Comparison of ENCODE assay signal across 21 cellular contexts in the genomic region with DNA sequence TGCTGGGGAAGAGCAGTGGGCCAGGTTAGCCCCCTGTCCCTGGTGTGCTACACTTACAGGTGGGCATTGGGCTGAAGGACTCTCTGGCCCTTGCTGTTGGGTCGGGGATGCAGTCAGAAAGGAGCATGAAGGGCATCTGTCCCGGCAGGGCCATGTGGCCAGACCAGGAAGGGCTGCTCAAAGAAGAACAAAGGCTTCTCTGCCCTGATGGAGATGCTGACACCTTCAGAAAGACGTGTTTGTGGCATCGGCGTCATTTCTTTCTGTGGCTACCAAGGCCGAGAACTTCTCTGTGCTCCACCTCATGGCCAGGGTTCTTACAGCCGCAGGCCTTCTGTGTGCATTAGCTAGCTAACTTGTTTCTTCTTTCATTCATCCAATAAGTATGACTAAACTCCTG.
"Had no signal": no experiment of that assay in that cellular context is flagged by ENCODE, and none has a peak within 500 bp of the region (broad histone marks: within the 10 kb centered on the region; RNA-seq: fewer than 3 reads in every experiment).

No MANE protein-coding gene starts in this region.

- H3K27ac ChIP-seq: body of pancreas, coronary artery, esophagus squamous epithelium, left ventricle myocardium inferior, right atrium auricular region, transverse colon, vagina, WERI-Rb-1 had no signal

- H3K27me3 ChIP-seq: body of pancreas, esophagus squamous epithelium, right atrium auricular region, transverse colon, vagina had no signal

- ATAC-seq: body of pancreas, mucosa of descending colon had no signal

- H3K9me3 Mint-ChIP-seq: activated naive CD8-positive, alpha-beta T cell treated with anti-CD3 and anti-CD28 coated beads for 36 hours; activated T-helper 2 cell treated with anti-CD3 and anti-CD28 coated beads, Interferon-gamma antibody, Interleukin-2, Interleukin-4, amounts not matched to agents 10 μg/mL and 5 μg/mL and 100 μg/mL, durations not matched to agents 14 hours and 24 hours and 36 hours; nephron; T-helper 1 cell treated with Interleukin-12 subunit alpha and Interleukin-12 subunit beta and Interleukin-4 antibody, amounts not matched to agents 30 μg/mL and 1 μg/mL, for 36 hours had no signal

- H3K4me3 Mint-ChIP-seq: activated naive CD8-positive, alpha-beta T cell treated with anti-CD3 and anti-CD28 coated beads for 36 hours; nephron; T-helper 1 cell treated with Interleukin-12 subunit alpha and Interleukin-12 subunit beta and Interleukin-4 antibody, amounts not matched to agents 30 μg/mL and 1 μg/mL, for 36 hours had no signal

- H3K27ac Mint-ChIP-seq: activated naive CD8-positive, alpha-beta T cell treated with anti-CD3 and anti-CD28 coated beads for 36 hours; activated T-helper 2 cell treated with anti-CD3 and anti-CD28 coated beads, Interferon-gamma antibody, Interleukin-2, Interleukin-4, amounts not matched to agents 10 μg/mL and 5 μg/mL and 100 μg/mL, durations not matched to agents 14 hours and 24 hours and 36 hours; nephron; progenitor cell of endocrine pancreas; T-helper 1 cell treated with Interleukin-12 subunit alpha and Interleukin-12 subunit beta and Interleukin-4 antibody, amounts not matched to agents 30 μg/mL and 1 μg/mL, for 36 hours had no signal

- H3K27me3 Mint-ChIP-seq: activated naive CD8-positive, alpha-beta T cell treated with anti-CD3 and anti-CD28 coated beads for 36 hours had no signal

- H3K36me3 ChIP-seq: esophagus squamous epithelium, left ventricle myocardium inferior, right atrium auricular region, transverse colon, vagina, WERI-Rb-1 had no signal

- H3K4me3 ChIP-seq: body of pancreas, coronary artery, esophagus squamous epithelium, left ventricle myocardium inferior, mucosa of descending colon, right atrium auricular region, transverse colon, vagina had no signal

- H3K9me3 ChIP-seq: body of pancreas, esophagus squamous epithelium, left ventricle myocardium inferior, mucosa of descending colon, right atrium auricular region, transverse colon, vagina had no signal

- DNase-seq: activated CD4-positive, alpha-beta T cell treated with anti-CD3 and anti-CD28 coated beads for 4 hours; activated naive CD8-positive, alpha-beta T cell treated with anti-CD3 and anti-CD28 coated beads for 36 hours; amygdala; body of pancreas; effector CD4-positive, alpha-beta T cell; esophagus squamous epithelium; hippocampal formation; left ventricle myocardium inferior; mucosa of descending colon; stimulated activated CD4-positive, alpha-beta T cell treated with anti-CD3 and anti-CD28 coated beads, Interleukin-15, amount 100 ng/mL, for 24 hours; stimulated activated CD4-positive, alpha-beta T cell treated with anti-CD3 and anti-CD28 coated beads, Interleukin-4, amount 100 ng/mL, for 1 hour; stimulated activated naive CD4-positive, alpha-beta T cell treated with Interleukin-2 at 50 U/mL for 16 hours; transverse colon; WERI-Rb-1 had no signal

- H3K4me1 ChIP-seq: body of pancreas, esophagus squamous epithelium, left ventricle myocardium inferior, right atrium auricular region, transverse colon, vagina had no signal
